Comparison of ENCODE assay signal across 16 cellular contexts in the genomic region with DNA sequence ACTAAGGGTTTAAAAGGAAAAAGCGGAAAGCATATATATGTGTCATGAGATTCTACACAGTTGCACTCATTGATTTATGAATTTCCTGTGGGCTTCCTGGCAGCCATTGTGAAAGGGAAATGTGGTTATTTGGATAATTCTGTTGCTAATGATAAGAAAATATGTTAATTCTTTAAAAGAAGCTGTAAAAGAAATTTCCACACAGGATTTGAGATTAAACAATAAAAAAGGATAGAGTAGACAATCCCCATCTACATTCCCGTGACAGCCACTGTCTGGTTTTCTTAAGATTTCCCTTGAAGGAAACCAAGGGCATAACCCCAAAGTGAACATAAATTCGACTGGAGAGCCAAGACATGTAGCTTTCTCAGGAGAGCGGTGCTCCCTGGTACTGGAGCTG.
DNase-seq lines count a peak whose midpoint lies in the region; ATAC-seq and TF ChIP-seq lines count a peak whose summit lies in the region.
"Had no signal": no experiment of that assay in that cellular context is flagged by ENCODE, and none has a peak within 500 bp of the region (broad histone marks: within the 10 kb centered on the region; RNA-seq: fewer than 3 reads in every experiment).

No MANE protein-coding gene starts in this region.

- CTCF ChIA-PET in OCI-LY7 (lab: Charles Lee; ENCODE audit: unreplicated experiment): no interaction called here
- CTCF ChIA-PET in activated naive CD4-positive, alpha-beta T cell treated with anti-CD3 and anti-CD28 coated beads, Interleukin-2, amount 10 ng/mL, durations not matched to agents 7 days and 5 days (lab: Charles Lee): no interaction called here

- no peaks in the 10 kb centered on the region for H3K79me2 ChIP-seq in OCI-LY7 (ENCODE audit: insufficient read depth, low read depth, low read length)

- no peak overlapping the region for H2AK5ac ChIP-seq in mesenchymal stem cell (ENCODE audit: low read length, severe bottlenecking)

- H2BK120ac ChIP-seq in mesenchymal stem cell (ENCODE audit: low read depth, low read length): no peak overlapping the region

- H3K79me1 ChIP-seq in mesenchymal stem cell (replicated peaks; ENCODE audit: low read length, poor library complexity, severe bottlenecking): no peaks in the 10 kb centered on the region

- TSS peak; percentile 33 for BruUV-seq in OCI-LY7 (replicated peaks; lab: Mats Ljungman, UMichigan)

- H4K20me1 ChIP-seq in BLaER1 treated with 17β-estradiol and CSF1 and Interleukin-3, amounts not matched to agents 10 nM and 100 nM: peaks cover 0 to 55% (median 0%) of the 10 kb centered on the region in 11 experiments; a peak in 2 of 22 replicates
- no peaks in the 10 kb centered on the region for H4K20me1 ChIP-seq in OCI-LY7 (ENCODE audit: insufficient read depth, low read length)

- no peaks in the 10 kb centered on the region; a peak in 1 of 22 replicates for H3K27me3 ChIP-seq in BLaER1 treated with 17β-estradiol and CSF1 and Interleukin-3, amounts not matched to agents 10 nM and 100 nM
- H3K27me3 ChIP-seq in mesenchymal stem cell (ENCODE audit: control insufficient read depth in 1 of 2, insufficient read depth in 1 of 2, low read length in 2 of 2): no peaks in the 10 kb centered on the region

- H3K4me2 ChIP-seq in BLaER1 treated with 17β-estradiol and CSF1 and Interleukin-3, amounts not matched to agents 10 nM and 100 nM: peak overlapping the region; percentile 73 to 87 (median 75); a peak in 21 of 22 replicates
- H3K4me2 ChIP-seq in OCI-LY7 (ENCODE audit: low read length): no peak overlapping the region
- H3K4me2 ChIP-seq in mesenchymal stem cell (ENCODE audit: low read length, poor library complexity, severe bottlenecking): no peak overlapping the region
- H3K4me2 ChIP-seq: KMS-11 had no signal

- H3K23ac ChIP-seq in mesenchymal stem cell (ENCODE audit: low read length in 2 of 2): no peak overlapping the region

- H3K4me1 ChIP-seq in BLaER1 treated with 17β-estradiol and CSF1 and Interleukin-3, amounts not matched to agents 10 nM and 100 nM: peaks cover 57 to 84% (median 76%) of the 10 kb centered on the region in 10 experiments
- H3K4me1 ChIP-seq in OCI-LY7 (ENCODE audit: insufficient read depth, low read length, poor library complexity, severe bottlenecking) (peaks cover 35% of the 10 kb centered on the region), mesenchymal stem cell (ENCODE audit: control insufficient read depth, insufficient read depth, low read depth, low read length) (peaks cover 9% of the 10 kb centered on the region)

- no peak overlapping the region for H3K14ac ChIP-seq in mesenchymal stem cell (ENCODE audit: low read length in 2 of 2)

- WGBS in mesenchymal stem cell: 52% methylated on average over 4 of the region's 4 CpGs

- no peak for TF ChIP-seq CTCF in OCI-LY7 (conservative IDR thresholded peaks at IDR 0.05; ENCODE audit: low read length)

- intact Hi-C loops in OCI-LY7 (cut with micrococcal nuclease; ENCODE audit: unreplicated experiment): no loop called here

- H2AFZ ChIP-seq in OCI-LY7 (ENCODE audit: low read length): no peak overlapping the region
- no peak overlapping the region for H2AFZ ChIP-seq in mesenchymal stem cell (ENCODE audit: low read depth, low read length)

- no peak overlapping the region for H4K91ac ChIP-seq in mesenchymal stem cell (ENCODE audit: low read length)

- H3K9me3 ChIP-seq in BLaER1 treated with 17β-estradiol and CSF1 and Interleukin-3, amounts not matched to agents 10 nM and 100 nM (replicated peaks in 1 of 11): peaks cover 15 to 24% (median 21%) of the 10 kb centered on the region in 11 experiments; a peak in 20 of 22 replicates
- H3K9me3 ChIP-seq in OCI-LY7 (ENCODE audit: low read length) (no peaks in the 10 kb centered on the region), mesenchymal stem cell (ENCODE audit: control insufficient read depth, low read length) (no peaks in the 10 kb centered on the region)

- H2BK5ac ChIP-seq in mesenchymal stem cell (ENCODE audit: low read depth, low read length, poor library complexity, severe bottlenecking): no peak overlapping the region

- H3K4ac ChIP-seq in mesenchymal stem cell (ENCODE audit: low read depth in 1 of 2, low read length in 2 of 2): no peak overlapping the region

- no peak for ATAC-seq in HG03175 (IDR thresholded peaks at IDR 0.05; ENCODE audit: unreplicated experiment)
- ATAC-seq: Panc1 had no signal

- H3K9ac ChIP-seq in BLaER1 treated with 17β-estradiol and CSF1 and Interleukin-3, amounts not matched to agents 10 nM and 100 nM: peak overlapping the region in 3 of 11 experiments; percentile 38 to 62 (median 47); a peak in 4 of 22 replicates
- H3K9ac ChIP-seq in mesenchymal stem cell (ENCODE audit: low read length): no peak overlapping the region
- H3K9ac ChIP-seq: KMS-11 had no signal

- no peaks in the 10 kb centered on the region for H3K4me1 Mint-ChIP-seq in activated naive CD4-positive, alpha-beta T cell treated with anti-CD3 and anti-CD28 coated beads, Interleukin-2, amount 10 ng/mL, durations not matched to agents 7 days and 5 days

- H3K27ac ChIP-seq in BLaER1 treated with 17β-estradiol and CSF1 and Interleukin-3, amounts not matched to agents 10 nM and 100 nM: peak overlapping the region in 7 of 11 experiments; percentile 23 to 78 (median 74); a peak in 13 of 22 replicates
- no peak overlapping the region for H3K27ac ChIP-seq in OCI-LY7 (ENCODE audit: low read depth, low read length, poor library complexity, severe bottlenecking)
- no peak overlapping the region for H3K27ac ChIP-seq in mesenchymal stem cell (ENCODE audit: low read length, poor library complexity, severe bottlenecking)
- H3K27ac ChIP-seq: KMS-11 had no signal

- H3K4me3 Mint-ChIP-seq in activated naive CD4-positive, alpha-beta T cell treated with anti-CD3 and anti-CD28 coated beads, Interleukin-2, amount 10 ng/mL, durations not matched to agents 7 days and 5 days: no peak overlapping the region
- H3K4me3 Mint-ChIP-seq: CD4-positive, CD25-positive, alpha-beta regulatory T cell had no signal

- peaks cover 3% of the 10 kb centered on the region for H3K36me3 Mint-ChIP-seq in activated naive CD4-positive, alpha-beta T cell treated with anti-CD3 and anti-CD28 coated beads, Interleukin-2, amount 10 ng/mL, durations not matched to agents 7 days and 5 days

- H3K36me3 ChIP-seq in BLaER1 treated with 17β-estradiol and CSF1 and Interleukin-3, amounts not matched to agents 10 nM and 100 nM: peaks cover 7 to 28% (median 15%) of the 10 kb centered on the region in 11 experiments; a peak in 19 of 22 replicates
- H3K36me3 ChIP-seq in OCI-LY7 (ENCODE audit: insufficient read depth, low read length): peaks cover 29% of the 10 kb centered on the region
- peaks cover 13 to 36% of the 10 kb centered on the region in 2 experiments for H3K36me3 ChIP-seq in mesenchymal stem cell (ENCODE audit: control insufficient read depth in 1 of 2, insufficient read depth in 2 of 2, low read depth in 1 of 2, low read length in 2 of 2)

- no peak overlapping the region for H3K27ac Mint-ChIP-seq in activated naive CD4-positive, alpha-beta T cell treated with anti-CD3 and anti-CD28 coated beads, Interleukin-2, amount 10 ng/mL, durations not matched to agents 7 days and 5 days

- H2BK15ac ChIP-seq in mesenchymal stem cell (ENCODE audit: low read depth, poor library complexity, severe bottlenecking): no peak overlapping the region

- no peak overlapping the region for H3K18ac ChIP-seq in mesenchymal stem cell (ENCODE audit: low read depth in 1 of 2, low read length in 2 of 2)

- DNase-seq in OCI-LY7 (ENCODE audit: low spot score) (no peak), dermis microvascular lymphatic vessel endothelial cell (ENCODE audit: low read depth in 2 of 2) (peak; percentile 37 to 93), mesenchymal stem cell (peak; percentile 80), cerebellum (ENCODE audit: low spot score) (no peak)
- no peak for DNase-seq in activated naive CD4-positive, alpha-beta T cell treated with anti-CD3 and anti-CD28 coated beads, Interleukin-2, amount 10 ng/mL, durations not matched to agents 7 days and 5 days
- DNase-seq: ACHN; AML-193; CD4-positive, CD25-positive, alpha-beta regulatory T cell; HCEC 1CT; NCI-H1092 treated with DMSO at 0.1 percent for 48 hours; NCI-H1694; NCI-H510A treated with DMSO at 0.1 percent for 48 hours had no signal

- H3K4me3 ChIP-seq in BLaER1 treated with 17β-estradiol and CSF1 and Interleukin-3, amounts not matched to agents 10 nM and 100 nM: no peak overlapping the region
- H3K4me3 ChIP-seq in OCI-LY7 (ENCODE audit: low read depth, low read length, poor library complexity, severe bottlenecking): no peak overlapping the region
- H3K4me3 ChIP-seq in mesenchymal stem cell (ENCODE audit: insufficient read depth in 1 of 2, low read depth in 1 of 2, low read length in 2 of 2): no peak overlapping the region

- POLR2A ChIA-PET in OCI-LY7 (lab: Charles Lee): no interaction called here

- no peaks in the 10 kb centered on the region for H3K9me3 Mint-ChIP-seq in activated naive CD4-positive, alpha-beta T cell treated with anti-CD3 and anti-CD28 coated beads, Interleukin-2, amount 10 ng/mL, durations not matched to agents 7 days and 5 days
- H3K9me3 Mint-ChIP-seq: CD4-positive, CD25-positive, alpha-beta regulatory T cell had no signal

- no peak overlapping the region for H4K8ac ChIP-seq in mesenchymal stem cell (ENCODE audit: low read length)

- H3K27me3 Mint-ChIP-seq in activated naive CD4-positive, alpha-beta T cell treated with anti-CD3 and anti-CD28 coated beads, Interleukin-2, amount 10 ng/mL, durations not matched to agents 7 days and 5 days: no peaks in the 10 kb centered on the region
- H3K27me3 Mint-ChIP-seq: CD4-positive, CD25-positive, alpha-beta regulatory T cell had no signal

- no peak overlapping the region for H2BK12ac ChIP-seq in mesenchymal stem cell (ENCODE audit: low read length in 2 of 2)

- no peaks in the 10 kb centered on the region for H3K9me2 ChIP-seq in OCI-LY7 (ENCODE audit: insufficient read depth, low read length)

Comparison
In these comparisons a context has a peak if more than half of its experiments do, and no peak if none do; other contexts are left out.
1. H3K27ac ChIP-seq: peak in BLaER1 treated with 17β-estradiol and CSF1 and Interleukin-3, amounts not matched to agents 10 nM and 100 nM (7 of 11); none in OCI-LY7 (single experiment) and mesenchymal stem cell (single experiment).
2. H3K4me2 ChIP-seq: peak in BLaER1 treated with 17β-estradiol and CSF1 and Interleukin-3, amounts not matched to agents 10 nM and 100 nM (11 of 11); none in OCI-LY7 (single experiment) and mesenchymal stem cell (single experiment).
3. DNase-seq: peak in dermis microvascular lymphatic vessel endothelial cell (2 of 2) and mesenchymal stem cell (single experiment); none in OCI-LY7 (single experiment), cerebellum (single experiment) and activated naive CD4-positive, alpha-beta T cell treated with anti-CD3 and anti-CD28 coated beads, Interleukin-2, amount 10 ng/mL, durations not matched to agents 7 days and 5 days (single experiment).